ENCODE assay signal across 23 cellular contexts in the genomic region with DNA sequence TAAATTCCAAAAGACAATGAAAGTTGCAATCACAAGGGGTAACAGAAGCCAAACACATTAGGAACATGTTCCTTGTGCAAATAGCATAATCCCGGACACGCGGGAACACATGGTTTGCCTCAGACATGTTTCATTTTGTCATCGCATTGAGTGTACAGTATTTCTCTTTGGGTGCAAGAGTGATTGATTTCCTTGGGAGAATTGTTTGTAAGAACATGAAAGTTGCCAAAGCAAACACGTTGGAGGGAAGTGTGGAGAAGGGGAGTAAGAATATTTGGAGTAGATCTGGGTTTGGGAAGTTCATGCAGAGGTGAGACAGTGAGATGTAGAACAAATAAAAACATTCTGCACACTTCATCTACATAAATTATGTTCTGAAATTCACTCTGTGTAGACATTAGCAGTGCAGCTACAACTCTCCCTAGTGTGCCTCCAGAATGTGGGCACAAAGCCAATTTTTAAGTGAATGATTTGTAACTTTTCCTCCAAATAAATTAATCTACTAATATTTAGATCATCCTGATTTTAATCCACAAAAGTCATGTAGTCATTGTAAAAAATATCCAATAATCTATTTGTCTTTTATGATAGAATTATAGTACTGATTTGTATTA. TPM values are rescaled to one million over a fixed set of nuclear protein-coding genes. Genes with fewer than 3 reads are reported as not detected.
"Had no signal": no experiment of that assay in that cellular context is flagged by ENCODE, and none has a peak within 500 bp of the region (broad histone marks: within the 10 kb centered on the region; RNA-seq: fewer than 3 reads in every experiment).

No MANE protein-coding gene starts in this region.

- H3K27me3 ChIP-seq: brain microvascular endothelial cell had no signal

- ATAC-seq: activated CD4-positive, alpha-beta T cell treated with anti-CD3 and anti-CD28 coated beads for 36 hours; activated T-helper 17 cell treated with anti-CD3 and anti-CD28 coated beads, Interleukin-2, amount 50 U/mL, for 72 hours; gastroesophageal sphincter; heart left ventricle; left ventricle myocardium superior had no signal

- H3K27ac ChIP-seq: brain microvascular endothelial cell, colonic mucosa, gastroesophageal sphincter, heart left ventricle, tibial artery, uterus had no signal

- H3K4me1 ChIP-seq: colonic mucosa had no signal

- H3K36me3 ChIP-seq: brain microvascular endothelial cell, colonic mucosa, gastroesophageal sphincter, heart left ventricle, tibial artery, uterus had no signal

- DNase-seq: activated CD4-positive, alpha-beta memory T cell treated with anti-CD3 and anti-CD28 coated beads for 36 hours; activated CD4-positive, alpha-beta T cell treated with anti-CD3 and anti-CD28 coated beads for 36 hours; activated naive CD4-positive, alpha-beta T cell treated with Interleukin-2 at 50 U/mL for 16 hours; activated naive CD8-positive, alpha-beta T cell treated with anti-CD3 and anti-CD28 coated beads, Interleukin-2, amount 10 ng/mL, durations not matched to agents 7 days and 5 days; activated T-cell treated with anti-CD3 and anti-CD28 coated beads, Interleukin-2, amount 50 U/mL, for 1 hour; amygdala; brain microvascular endothelial cell; central memory CD4-positive, alpha-beta T cell; colonic mucosa; endodermal cell; heart left ventricle; left ventricle myocardium superior; occipital lobe; posterior cingulate gyrus; stimulated activated CD4-positive, alpha-beta T cell treated with anti-CD3 and anti-CD28 coated beads, Interleukin-2, amount 100 ng/mL, for 24 hours; stimulated activated naive CD4-positive, alpha-beta T cell treated with Interleukin-2 at 50 U/mL for 16 hours; substantia nigra; T-helper 2 cell; tibial artery; uterus had no signal

- H3K9me3 ChIP-seq: colonic mucosa, gastroesophageal sphincter, heart left ventricle, tibial artery, uterus had no signal

- H3K4me3 ChIP-seq: colonic mucosa, gastroesophageal sphincter, heart left ventricle, tibial artery, uterus had no signal

RNA-seq across cellular contexts. Expression of a gene that starts 24.0 kb away (rescaled TPM):
- total RNA-seq: left ventricle myocardium superior had no signal
- polyA plus RNA-seq: neural cell had no signal
